Comparison of ENCODE assay signal across 17 cellular contexts in the genomic region with DNA sequence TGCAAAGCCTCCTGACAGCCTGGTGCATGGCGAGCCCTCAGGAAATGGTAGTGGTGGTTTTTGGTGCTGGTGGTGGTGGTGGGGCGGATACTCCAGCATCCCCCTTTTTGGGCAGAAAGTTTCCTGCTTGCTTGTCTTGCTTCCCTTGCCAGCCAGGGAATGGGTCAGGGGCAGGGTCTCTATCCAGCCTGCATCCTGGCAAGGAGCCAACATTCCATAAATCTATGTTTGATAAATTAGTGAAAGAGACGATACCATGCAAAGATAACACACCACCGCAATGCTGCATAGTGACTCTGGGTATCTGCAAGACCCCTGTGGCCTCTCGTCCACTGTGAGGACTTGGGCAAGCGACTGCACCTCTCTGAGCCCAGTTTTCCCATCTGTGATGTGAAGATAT.
DNase-seq lines count a peak whose midpoint lies in the region; ATAC-seq, FAIRE-seq and TF ChIP-seq lines count a peak whose summit lies in the region.
"Had no signal": no experiment of that assay in that cellular context is flagged by ENCODE, and none has a peak within 500 bp of the region (broad histone marks: within the 10 kb centered on the region; RNA-seq: fewer than 3 reads in every experiment).

No MANE protein-coding gene starts in this region.

- H3K4ac ChIP-seq in H1 (replicated peaks; ENCODE audit: insufficient read length, low read depth, low read length), result no peak overlapping the region

- H3K4me3 ChIP-seq in HepG2 (replicated peaks in 1 of 3; ENCODE audit: insufficient read depth in 1 of 3, low read depth in 2 of 3, low read length in 3 of 3), result no peak overlapping the region
- no peak overlapping the region for H3K4me3 ChIP-seq in right lobe of liver
- no peak overlapping the region for H3K4me3 ChIP-seq in H1 (ENCODE audit: extremely low read depth in 1 of 4, insufficient read depth in 2 of 4, low read depth in 3 of 4, low read length in 4 of 4)
- H3K4me3 ChIP-seq in osteoblast (ENCODE audit: insufficient read depth, low read length), result no peak overlapping the region
- H3K4me3 ChIP-seq in gastrocnemius medialis, result no peak overlapping the region
- H3K4me3 ChIP-seq: BLaER1 treated with 17β-estradiol and CSF1 and Interleukin-3, amounts not matched to agents 10 nM and 100 nM; GM23338 had no signal

- peak overlapping the region; percentile 12; the same call in 1 of the 2 replicates for H2BK15ac ChIP-seq in H1 (ENCODE audit: low read length)

- H3K36me3 ChIP-seq in HepG2 (replicated peaks in 1 of 2; ENCODE audit: control insufficient read depth in 1 of 2, insufficient read depth in 2 of 2, low read length in 2 of 2) (no peaks in the 10 kb centered on the region), right lobe of liver (no peaks in the 10 kb centered on the region), H1 (ENCODE audit: control insufficient read depth in 2 of 4, insufficient read depth in 4 of 4, low read length in 3 of 4) (no peaks in the 10 kb centered on the region), osteoblast (ENCODE audit: insufficient read depth, low read length) (no peaks in the 10 kb centered on the region), gastrocnemius medialis (no peaks in the 10 kb centered on the region)
- H3K36me3 ChIP-seq: BLaER1 treated with 17β-estradiol and CSF1 and Interleukin-3, amounts not matched to agents 10 nM and 100 nM had no signal

- H3K9me3 Mint-ChIP-seq in effector memory CD8-positive, alpha-beta T cell, result no peaks in the 10 kb centered on the region
- H3K9me3 Mint-ChIP-seq: CD8-positive, alpha-beta T cell; GM23338 had no signal

- H3K9ac ChIP-seq in HepG2 (ENCODE audit: insufficient read depth, low read depth, low read length) (no peak overlapping the region), H1 (replicated peaks in 1 of 4; ENCODE audit: extremely low read depth in 1 of 4, low read depth in 3 of 4, low read length in 3 of 4) (no peak overlapping the region)
- H3K9ac ChIP-seq: BLaER1 treated with 17β-estradiol and CSF1 and Interleukin-3, amounts not matched to agents 10 nM and 100 nM had no signal

- H4K20me1 ChIP-seq in HepG2 (ENCODE audit: insufficient read depth, low read length) (no peaks in the 10 kb centered on the region), H1 (replicated peaks in 1 of 2; ENCODE audit: control insufficient read depth in 1 of 2, insufficient read depth in 2 of 2, low read length in 2 of 2) (no peaks in the 10 kb centered on the region), osteoblast (ENCODE audit: insufficient read depth, low read length) (no peaks in the 10 kb centered on the region)
- H4K20me1 ChIP-seq: BLaER1 treated with 17β-estradiol and CSF1 and Interleukin-3, amounts not matched to agents 10 nM and 100 nM had no signal

- H3K23me2 ChIP-seq in H1 (ENCODE audit: low read depth, low read length), result no peaks in the 10 kb centered on the region

- POLR2A ChIA-PET in HepG2 (lab: Yijun Ruan, JAX) (no interaction called here), H1 (lab: Charles Lee; ENCODE audit: partially characterized antibody) (interaction anchor here (1.0 kb wide), 1 partner anchor 9 kb away, joined by 3 read pairs; no protein-coding TSS in a partner anchor)

- no peak overlapping the region for H3K56ac ChIP-seq in H1 (replicated peaks; ENCODE audit: insufficient read length, low read depth, low read length)

- H2BK120ac ChIP-seq in H1 (replicated peaks; ENCODE audit: low read depth, low read length), result no peak overlapping the region

- H3K4me1 Mint-ChIP-seq in effector memory CD8-positive, alpha-beta T cell (ENCODE audit: low read depth in 2 of 2), result peaks cover 5 to 7% of the 10 kb centered on the region in 2 donors
- H3K4me1 Mint-ChIP-seq: B cell had no signal

- H3K27ac ChIP-seq in HepG2 (ENCODE audit: extremely low read length, insufficient read depth, low read length) (no peak overlapping the region), right lobe of liver (no peak overlapping the region), H1 (ENCODE audit: low read depth, low read length) (no peak overlapping the region), osteoblast (ENCODE audit: low read depth, low read length) (no peak overlapping the region), gastrocnemius medialis (no peak overlapping the region)
- H3K27ac ChIP-seq: BLaER1 treated with 17β-estradiol and CSF1 and Interleukin-3, amounts not matched to agents 10 nM and 100 nM had no signal

- no peak overlapping the region for H2BK20ac ChIP-seq in H1 (ENCODE audit: low read length)

- CTCF ChIA-PET in HepG2 (lab: Yijun Ruan, JAX; ENCODE audit: low intra/inter-chr PET ratio, low total read pairs) (no interaction called here), H1 (lab: Charles Lee; ENCODE audit: partially characterized antibody) (interaction anchor here (8.5 kb wide), 1 partner anchor 11 kb away, joined by 88 read pairs; no protein-coding TSS in a partner anchor)

- H3K4me1 ChIP-seq in HepG2 (ENCODE audit: insufficient read depth, low read length), result no peaks in the 10 kb centered on the region
- H3K4me1 ChIP-seq in right lobe of liver, result no peaks in the 10 kb centered on the region
- H3K4me1 ChIP-seq in H1 (replicated peaks in 1 of 4; ENCODE audit: control insufficient read depth in 3 of 4, insufficient read depth in 4 of 4, low read length in 3 of 4), result peaks cover 9 to 27% (median 15%) of the 10 kb centered on the region in 4 experiments
- H3K4me1 ChIP-seq in osteoblast (ENCODE audit: insufficient read depth, low read length), result no peaks in the 10 kb centered on the region
- H3K4me1 ChIP-seq in gastrocnemius medialis, result peaks cover 8 to 13% of the 10 kb centered on the region in 2 donors

- H3K9me3 ChIP-seq in HepG2 (ENCODE audit: low read length), result no peaks in the 10 kb centered on the region
- H3K9me3 ChIP-seq in right lobe of liver, result no peaks in the 10 kb centered on the region
- H3K9me3 ChIP-seq in H1 (ENCODE audit: insufficient read depth in 2 of 2, low read depth in 1 of 2, low read length in 1 of 2), result no peaks in the 10 kb centered on the region
- H3K9me3 ChIP-seq in osteoblast (ENCODE audit: low read depth, low read length), result no peaks in the 10 kb centered on the region
- no peaks in the 10 kb centered on the region for H3K9me3 ChIP-seq in gastrocnemius medialis
- H3K9me3 ChIP-seq: BLaER1 treated with 17β-estradiol and CSF1 and Interleukin-3, amounts not matched to agents 10 nM and 100 nM had no signal

- H3K27me3 Mint-ChIP-seq in effector memory CD8-positive, alpha-beta T cell, result peaks cover 35 to 42% of the 10 kb centered on the region in 2 donors

- H3K4me2 ChIP-seq in HepG2 (ENCODE audit: low read depth, low read length) (no peak overlapping the region), H1 (ENCODE audit: insufficient read depth in 1 of 2, low read depth in 2 of 2, low read length in 2 of 2) (no peak overlapping the region), osteoblast (ENCODE audit: insufficient read depth, low read length) (no peak overlapping the region)
- H3K4me2 ChIP-seq: BLaER1 treated with 17β-estradiol and CSF1 and Interleukin-3, amounts not matched to agents 10 nM and 100 nM; GM23338 had no signal

- no peak for ATAC-seq in HepG2
- ATAC-seq in right lobe of liver, result no peak
- no peak for ATAC-seq in effector memory CD8-positive, alpha-beta T cell (replicated peaks)
- ATAC-seq in gastrocnemius medialis, result no peak
- ATAC-seq: CD8-positive, alpha-beta T cell; GM23338; HCT116 had no signal

- H2BK12ac ChIP-seq in H1 (ENCODE audit: low read depth, low read length), result no peak overlapping the region

- H3K18ac ChIP-seq in H1 (ENCODE audit: extremely low read depth, low read length), result no peak overlapping the region

- in situ Hi-C loops in HepG2 (cut with HindIII; ENCODE audit: extremely low pct_ligation_motif_present, low pct_unique_long_range_greater_than_20kb) (loop anchor here (25.0 kb wide), 1 partner anchor 696 kb away; a partner anchor contains a TSS), gastrocnemius medialis (cut with MboI; ENCODE audit: low sequenced_read_pairs in 4 of 4) (loop anchor here in 2 of 4 donors (25.0 kb wide), 2 partner anchors 246 to 471 kb away; a partner anchor contains a TSS)

- intact Hi-C loops in HepG2 (cut with micrococcal nuclease; ENCODE audit: unreplicated experiment), result no loop called here
- intact Hi-C loops in right lobe of liver (cut with DNase I), result no loop called here
- intact Hi-C loops in gastrocnemius medialis (cut with DNase I; ENCODE audit: low total_unique reads), result no loop called here

- TF ChIP-seq CTCF in HepG2 (CRISPR knock-in tag; IDR thresholded peaks at IDR 0.05), result no peak
- no peak for TF ChIP-seq CTCF in right lobe of liver (IDR thresholded peaks at IDR 0.05)
- TF ChIP-seq CTCF in H1 (IDR thresholded peaks at IDR 0.05; ENCODE audit: control extremely low read depth in 1 of 3, insufficient read depth in 1 of 3, low read depth in 1 of 3, low read length in 3 of 3), result no peak
- TF ChIP-seq CTCF in osteoblast (IDR thresholded peaks at IDR 0.05; ENCODE audit: extremely low read depth, low read depth, low read length), result no peak
- TF ChIP-seq CTCF in gastrocnemius medialis (IDR thresholded peaks at IDR 0.05 in 4 of 5, conservative IDR thresholded peaks at IDR 0.05 in 1 of 5), result no peak

- H3K14ac ChIP-seq in H1 (ENCODE audit: insufficient read length), result no peak overlapping the region

- no peak for TF ChIP-seq EP300 in HepG2 (IDR thresholded peaks at IDR 0.05; ENCODE audit: low read depth in 2 of 2, low read length in 2 of 2)
- TF ChIP-seq EP300 in HepG2 (CRISPR knock-in tag; IDR thresholded peaks at IDR 0.05; ENCODE audit: borderline replicate concordance), result no peak
- TF ChIP-seq EP300 in H1 (IDR thresholded peaks at IDR 0.05; ENCODE audit: borderline replicate concordance in 1 of 2, low read depth in 2 of 2, low read length in 2 of 2), result no peak

- no peak overlapping the region for H3K4me3 Mint-ChIP-seq in effector memory CD8-positive, alpha-beta T cell
- H3K4me3 Mint-ChIP-seq: B cell; CD8-positive, alpha-beta T cell; GM23338 had no signal

- H3K23ac ChIP-seq in H1 (ENCODE audit: insufficient read length), result no peak overlapping the region

- no peaks in the 10 kb centered on the region for H3K79me1 ChIP-seq in H1 (ENCODE audit: low read depth, low read length)

- H4K8ac ChIP-seq in H1 (ENCODE audit: extremely low read depth, insufficient read depth, low read length), result no peak overlapping the region

- no peak for DNase-seq in HepG2 (ENCODE audit: low spot score)
- DNase-seq in right lobe of liver, result no peak
- DNase-seq in H1 (ENCODE audit: low read depth in 1 of 2, low spot score in 2 of 2), result no peak
- DNase-seq in osteoblast (ENCODE audit: insufficient read length, low spot score, missing footprints), result peak; percentile 25
- DNase-seq in effector memory CD8-positive, alpha-beta T cell, result no peak
- no peak for DNase-seq in HuH-7.5 (ENCODE audit: low spot score)
- no peak for DNase-seq in gastrocnemius medialis
- DNase-seq: Calu3, DMS79 treated with DMSO at 0.1 percent for 48 hours, GF-D8, H7 had no signal

- H3K27me3 ChIP-seq in HepG2 (ENCODE audit: control insufficient read depth in 1 of 2, insufficient read depth in 2 of 2, low read length in 2 of 2), result peaks cover 0 to 1% of the 10 kb centered on the region in 2 experiments; a peak in 2 of 5 replicates
- no peaks in the 10 kb centered on the region for H3K27me3 ChIP-seq in right lobe of liver
- no peaks in the 10 kb centered on the region; a peak in 1 of 7 replicates for H3K27me3 ChIP-seq in H1 (replicated peaks in 1 of 4; ENCODE audit: control insufficient read depth in 3 of 4, extremely low read depth in 1 of 4, insufficient read depth in 3 of 4, low read length in 3 of 4)
- H3K27me3 ChIP-seq in osteoblast (ENCODE audit: insufficient read depth, low read length), result no peaks in the 10 kb centered on the region
- no peaks in the 10 kb centered on the region for H3K27me3 ChIP-seq in gastrocnemius medialis
- H3K27me3 ChIP-seq: BLaER1 treated with 17β-estradiol and CSF1 and Interleukin-3, amounts not matched to agents 10 nM and 100 nM had no signal

- no peaks in the 10 kb centered on the region for H3K36me3 Mint-ChIP-seq in effector memory CD8-positive, alpha-beta T cell (ENCODE audit: insufficient read depth)
- H3K36me3 Mint-ChIP-seq: CD8-positive, alpha-beta T cell had no signal

- H2AFZ ChIP-seq in HepG2 (ENCODE audit: low read length) (no peak overlapping the region), H1 (ENCODE audit: low read length) (no peak overlapping the region), osteoblast (ENCODE audit: low read length) (no peak overlapping the region)
- H2AFZ ChIP-seq: GM23338 had no signal

- no peaks in the 10 kb centered on the region for H3K79me2 ChIP-seq in HepG2 (ENCODE audit: insufficient read depth, low read length)
- H3K79me2 ChIP-seq in H1 (ENCODE audit: control insufficient read depth in 1 of 2, insufficient read depth in 2 of 2, low read length in 2 of 2), result no peaks in the 10 kb centered on the region
- no peaks in the 10 kb centered on the region for H3K79me2 ChIP-seq in osteoblast (ENCODE audit: insufficient read depth, low read length)

- BruUV-seq in HepG2 (replicated peaks; lab: Mats Ljungman, UMichigan), result no TSS peak

- TF ChIP-seq RAD21 in HepG2 (CRISPR knock-in tag; IDR thresholded peaks at IDR 0.05) (no peak), H1 (IDR thresholded peaks at IDR 0.05 in 1 of 2, conservative IDR thresholded peaks at IDR 0.05 in 1 of 2; ENCODE audit: low read depth in 2 of 2, low read length in 2 of 2) (no peak)

- no peak overlapping the region for H2AK5ac ChIP-seq in H1 (ENCODE audit: low read depth, low read length)

- H4K91ac ChIP-seq in H1 (replicated peaks; ENCODE audit: insufficient read length, low read length), result no peak overlapping the region

- H3K27ac Mint-ChIP-seq in effector memory CD8-positive, alpha-beta T cell, result no peak overlapping the region
- H3K27ac Mint-ChIP-seq: B cell; CD8-positive, alpha-beta T cell; GM23338 had no signal

- 40% methylated on average over 6 of the region's 6 CpGs for WGBS in HepG2 (ENCODE audit: low lambda C conversion rate)
- WGBS in right lobe of liver (ENCODE audit: insufficient coverage, low coverage, low lambda C conversion rate, missing lambda C conversion rate), result 75% methylated on average over 4 of the region's 6 CpGs
- 96% methylated on average over 6 of the region's 6 CpGs; no CpG with 5 or more reads in 1 of the 2 experiments for WGBS in H1 (ENCODE audit: extremely low coverage in 1 of 2, insufficient coverage in 1 of 2, insufficient read length in 1 of 2, insufficient replicate concordance in 2 of 2, low coverage in 1 of 2, low lambda C conversion rate in 2 of 2, missing lambda C conversion rate in 1 of 2), 2 experiments

- FAIRE-seq in HepG2 (lab: Jason Lieb, UNC) (no peak), H1 (lab: Jason Lieb, UNC) (no peak)
- FAIRE-seq: HTR-8/SVneo had no signal

- no peak for TF ChIP-seq POLR2A in HepG2 (IDR thresholded peaks at IDR 0.05; ENCODE audit: insufficient read depth in 1 of 2, low read depth in 2 of 2, low read length in 2 of 2)
- no peak for TF ChIP-seq POLR2A in right lobe of liver (IDR thresholded peaks at IDR 0.05)
- TF ChIP-seq POLR2A in H1 (IDR thresholded peaks at IDR 0.05; ENCODE audit: control extremely low read depth in 1 of 2, low read depth in 2 of 2, low read length in 2 of 2), result no peak
- TF ChIP-seq POLR2A in gastrocnemius medialis (IDR thresholded peaks at IDR 0.05), result no peak

- H2BK5ac ChIP-seq in H1 (ENCODE audit: low read depth, low read length), result no peak overlapping the region

- H4K5ac ChIP-seq in H1 (ENCODE audit: insufficient read length, low read depth, low read length), result no peak overlapping the region
